In genomic region chr7:135745702-135746312, GRCh38 we compare ENCODE assay signal across 1 cellular context.
TF ChIP-seq lines count a peak whose summit lies in the region.

No MANE protein-coding gene starts in this region.

TF ChIP-seq in K562, 482 proteins besides CTCF, POLR2A, EP300 and RAD21 (continued from another document and continues in another):
- no peak for TF ChIP-seq E2F8 (IDR thresholded peaks at IDR 0.05; ENCODE audit: low read depth, partially characterized antibody)
- TF ChIP-seq DEAF1 (CRISPR knock-in tag; IDR thresholded peaks at IDR 0.05), result no peak
- TF ChIP-seq EHMT2 (IDR thresholded peaks at IDR 0.05), result peak; percentile 76; the same call in 1 of the 2 replicates
- peak; percentile 97 for TF ChIP-seq CREM (IDR thresholded peaks at IDR 0.05; ENCODE audit: low read depth)
- TF ChIP-seq REST (CRISPR knock-in tag; IDR thresholded peaks at IDR 0.05; ENCODE audit: low read depth), result no peak
- TF ChIP-seq HCFC1 (IDR thresholded peaks at IDR 0.05; ENCODE audit: low read depth, low read length), result no peak
- TF ChIP-seq NCOA2 (IDR thresholded peaks at IDR 0.05; ENCODE audit: partially characterized antibody in 2 of 2), result no peak
- TF ChIP-seq GABPA (tag; conservative IDR thresholded peaks at IDR 0.05; ENCODE audit: low read depth), result peak; percentile 85
- no peak for TF ChIP-seq NFE2L1 (tag; IDR thresholded peaks at IDR 0.05; ENCODE audit: borderline replicate concordance, low read depth)
- no peak for TF ChIP-seq ADNP (tag; IDR thresholded peaks at IDR 0.05)
- TF ChIP-seq ZBTB12 (CRISPR knock-in tag; IDR thresholded peaks at IDR 0.05), result peak; percentile 66; the same call in 1 of the 2 replicates
- TF ChIP-seq ATF3 (IDR thresholded peaks at IDR 0.05), result peak; percentile 42; the same call in 1 of the 2 replicates
- TF ChIP-seq ATF3 (CRISPR knock-in tag; conservative IDR thresholded peaks at IDR 0.05), result no peak
- TF ChIP-seq RFX7 (CRISPR knock-in tag; IDR thresholded peaks at IDR 0.05), result no peak
- TF ChIP-seq HES1 (IDR thresholded peaks at IDR 0.05; ENCODE audit: low read depth), result no peak
- peak; percentile 90 for TF ChIP-seq FOSL1 (tag; conservative IDR thresholded peaks at IDR 0.05)
- no peak for TF ChIP-seq ZBTB43 (CRISPR knock-in tag; IDR thresholded peaks at IDR 0.05)
- no peak for TF ChIP-seq HNRNPH1 (optimal IDR thresholded peaks at IDR 0.05; ENCODE audit: low read depth, low read length)
- TF ChIP-seq HNRNPL (IDR thresholded peaks at IDR 0.05; ENCODE audit: low read depth, low read length), result no peak
- peak; percentile 80 for TF ChIP-seq CREB1 (IDR thresholded peaks at IDR 0.05)
- peak; percentile 65; the same call in 1 of the 2 replicates for TF ChIP-seq CREB1 (CRISPR knock-in tag; IDR thresholded peaks at IDR 0.05)
- TF ChIP-seq NR2C1 (IDR thresholded peaks at IDR 0.05), result no peak
- peak; percentile 20; the same call in 1 of the 2 replicates for TF ChIP-seq NR2C1 (tag; IDR thresholded peaks at IDR 0.05)
- TF ChIP-seq RNF2 (IDR thresholded peaks at IDR 0.05), result no peak
- TF ChIP-seq MAFK (IDR thresholded peaks at IDR 0.05; ENCODE audit: low read length), result peak; percentile 39; the same call in 1 of the 2 replicates
- peak in 1 of 3 experiments; percentile 41; a peak in 1 of 6 replicates for TF ChIP-seq ZBTB11 (CRISPR knock-in tag; IDR thresholded peaks at IDR 0.05)
- TF ChIP-seq PKNOX1 (IDR thresholded peaks at IDR 0.05), result peak; percentile 89
- no peak for TF ChIP-seq NCOA1 (IDR thresholded peaks at IDR 0.05; ENCODE audit: low read depth)
- no peak for TF ChIP-seq ZFP1 (CRISPR knock-in tag; IDR thresholded peaks at IDR 0.05)
- peak; percentile 77; the same call in 1 of the 2 replicates for TF ChIP-seq GABPB1 (CRISPR knock-in tag; IDR thresholded peaks at IDR 0.05)
- no peak for TF ChIP-seq ZNF699 (CRISPR knock-in tag; IDR thresholded peaks at IDR 0.05; ENCODE audit: insufficient replicate concordance)
- TF ChIP-seq ZNF175 (CRISPR knock-in tag; IDR thresholded peaks at IDR 0.05; ENCODE audit: low read depth), result 0 out of 2 replicates have a peak, but pooled peaks have one; percentile 38
- no peak for TF ChIP-seq ETV6 (IDR thresholded peaks at IDR 0.05; ENCODE audit: borderline replicate concordance in 1 of 2, low read depth in 2 of 2, low read length in 1 of 2)
- no peak for TF ChIP-seq ETV6 (CRISPR knock-in tag; IDR thresholded peaks at IDR 0.05; ENCODE audit: borderline replicate concordance)
- TF ChIP-seq MAFG (tag; conservative IDR thresholded peaks at IDR 0.05), result 0 out of 2 replicates have a peak, but pooled peaks have one; percentile 16
- peak; percentile 63 for TF ChIP-seq ZNF316 (IDR thresholded peaks at IDR 0.05)
- no peak for TF ChIP-seq ZNF24 (IDR thresholded peaks at IDR 0.05)
- no peak for TF ChIP-seq ZNF764 (CRISPR knock-in tag; IDR thresholded peaks at IDR 0.05; ENCODE audit: low read depth)
- peak; percentile 66; the same call in 1 of the 2 replicates for TF ChIP-seq JUND (IDR thresholded peaks at IDR 0.05; ENCODE audit: borderline replicate concordance, low read depth, low read length)
- peak; percentile 51; the same call in 1 of the 3 replicates for TF ChIP-seq JUND (tag; IDR thresholded peaks at IDR 0.05; ENCODE audit: borderline replicate concordance, low read depth, low read length)
- TF ChIP-seq PHF21A (IDR thresholded peaks at IDR 0.05; ENCODE audit: borderline replicate concordance, low read depth), result no peak
- 0 out of 2 replicates have a peak, but pooled peaks have one; percentile 49 for TF ChIP-seq ZNF584 (CRISPR knock-in tag; IDR thresholded peaks at IDR 0.05; ENCODE audit: low read depth)
- no peak for TF ChIP-seq NR2C2 (CRISPR knock-in tag; IDR thresholded peaks at IDR 0.05)
- peak; percentile 72 for TF ChIP-seq NR2C2 (tag; IDR thresholded peaks at IDR 0.05)
